In the genomic region with DNA sequence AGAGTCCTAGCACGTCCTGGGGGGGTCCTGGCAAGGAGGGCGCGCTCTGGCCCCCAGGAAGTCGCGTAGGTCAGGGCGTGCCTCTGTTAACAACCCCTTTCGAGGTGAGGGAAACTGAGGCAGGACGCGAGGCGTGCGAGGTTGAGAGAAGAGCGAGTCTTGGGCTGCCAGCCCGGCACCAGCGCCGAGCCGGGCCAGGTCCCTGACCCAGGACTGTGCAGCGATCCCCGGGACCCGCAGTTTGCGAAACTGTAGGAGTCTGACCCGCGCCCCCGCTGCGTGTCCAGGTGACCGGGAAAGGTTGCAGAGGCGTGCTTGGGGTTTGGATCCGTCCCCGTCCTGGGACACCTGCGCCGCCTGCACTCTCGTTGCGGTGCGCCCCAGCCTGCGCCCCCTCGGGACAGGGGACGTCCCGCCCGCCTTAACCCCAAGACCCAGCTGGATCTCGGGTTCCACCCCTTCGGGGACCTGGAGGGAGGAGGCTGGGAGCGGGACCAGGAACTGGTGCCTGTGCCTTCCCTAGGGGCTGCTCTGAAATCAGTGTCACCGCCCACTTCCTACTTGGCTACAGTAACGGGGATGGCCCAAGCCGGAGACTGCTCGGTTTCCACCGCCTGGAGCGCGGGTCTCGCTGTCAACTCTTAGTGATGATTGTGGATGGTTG, we compare ENCODE assay signal across 8 cellular contexts. TPM values are rescaled to one million over a fixed set of nuclear protein-coding genes. Genes with fewer than 3 reads are reported as not detected.
DNase-seq lines count a peak whose midpoint lies in the region; ATAC-seq and TF ChIP-seq lines count a peak whose summit lies in the region.

No MANE protein-coding gene starts in this region.

- H3K4me2 ChIP-seq in mammary epithelial cell (ENCODE audit: insufficient read depth, low read depth, low read length): peak overlapping the region; percentile 100

- peak overlapping the region; percentile 88 for H2AFZ ChIP-seq in mammary epithelial cell (ENCODE audit: low read depth, low read length)

- H3K27me3 ChIP-seq in mammary epithelial cell (ENCODE audit: insufficient read depth, low read length) (peaks cover 3% of the 10 kb centered on the region), skeletal muscle tissue (ENCODE audit: control insufficient read depth in 3 of 3, insufficient read depth in 3 of 3, low read length in 3 of 3) (peaks cover 0 to 5% (median 0%) of the 10 kb centered on the region in 3 donors)

- H3K27ac ChIP-seq in mammary epithelial cell (ENCODE audit: insufficient read depth, low read depth, low read length) (no peak overlapping the region), skeletal muscle tissue (ENCODE audit: low read depth, low read length) (peak overlapping the region; percentile 80)

- TF ChIP-seq CTCF in mammary epithelial cell (conservative IDR thresholded peaks at IDR 0.05 in 1 of 2, IDR thresholded peaks at IDR 0.05 in 1 of 2; ENCODE audit: extremely low read depth in 1 of 2, insufficient read depth in 1 of 2, low read depth in 1 of 2, low read length in 2 of 2): no peak

- no TSS peak for BruUV-seq in mammary epithelial cell (replicated peaks; lab: Mats Ljungman, UMichigan)

- no peaks in the 10 kb centered on the region for H4K20me1 ChIP-seq in mammary epithelial cell (ENCODE audit: insufficient read depth, low read length)

- in situ Hi-C loops in KBM-7 (cut with MboI; ENCODE audit: low pct_unique_long_range_greater_than_20kb, low sequenced_read_pairs): no loop called here
- in situ Hi-C loops in mammary epithelial cell (cut with MboI; ENCODE audit: low sequenced_read_pairs in 2 of 2): no loop called here

- DNase-seq in COLO829 (ENCODE audit: low spot score): peak; percentile 65
- peak; percentile 78 for DNase-seq in KBM-7
- DNase-seq in T-helper 2 cell: peak; percentile 6 to 62 (median 17)
- no peak for DNase-seq in mammary epithelial cell
- DNase-seq in iris pigment epithelial cell (ENCODE audit: low read depth): peak; percentile 37

- no peaks in the 10 kb centered on the region for H3K79me2 ChIP-seq in mammary epithelial cell (ENCODE audit: insufficient read depth, low read length)

- H3K9ac ChIP-seq in mammary epithelial cell (ENCODE audit: insufficient read depth, low read length) (no peak overlapping the region), skeletal muscle tissue (ENCODE audit: low read depth in 1 of 3, low read length in 3 of 3) (peak overlapping the region; percentile 63 to 83 (median 82))

- H3K4me3 ChIP-seq in mammary epithelial cell (replicated peaks in 1 of 3; ENCODE audit: insufficient read depth in 1 of 3, low read depth in 2 of 3, low read length in 3 of 3): peak overlapping the region; percentile 50 to 74 (median 59)
- H3K4me3 ChIP-seq in skeletal muscle tissue (ENCODE audit: low read length in 3 of 3): peak overlapping the region; percentile 77 to 82 (median 80)

- intact Hi-C loops in mammary epithelial cell (cut with micrococcal nuclease): no loop called here

- dilution Hi-C loops in mammary epithelial cell (cut with HindIII; ENCODE audit: low sequenced_read_pairs): no loop called here

- peak; percentile 47 for ATAC-seq in GM21390 (IDR thresholded peaks at IDR 0.05; ENCODE audit: unreplicated experiment)
- no peak for ATAC-seq in GM18520 (IDR thresholded peaks at IDR 0.05; ENCODE audit: unreplicated experiment)

- CTCF ChIA-PET in mammary epithelial cell (lab: Charles Lee; ENCODE audit: low non-redundant PET): no interaction called here

- H3K9me3 ChIP-seq in mammary epithelial cell (replicated peaks; ENCODE audit: insufficient read depth, low read length) (no peaks in the 10 kb centered on the region), skeletal muscle tissue (ENCODE audit: control insufficient read depth in 3 of 3, low read length in 3 of 3) (no peaks in the 10 kb centered on the region)

- no peaks in the 10 kb centered on the region for H3K36me3 ChIP-seq in mammary epithelial cell (ENCODE audit: insufficient read depth, low read length)
- H3K36me3 ChIP-seq in skeletal muscle tissue (ENCODE audit: control insufficient read depth in 3 of 3, insufficient read depth in 3 of 3, low read length in 3 of 3): no peaks in the 10 kb centered on the region

- H3K4me1 ChIP-seq in mammary epithelial cell (ENCODE audit: insufficient read depth, low read length): peaks cover 7% of the 10 kb centered on the region
- H3K4me1 ChIP-seq in skeletal muscle tissue (ENCODE audit: control insufficient read depth in 3 of 3, insufficient read depth in 3 of 3, low read length in 3 of 3): peaks cover 14 to 19% (median 15%) of the 10 kb centered on the region in 3 donors

- 21% methylated on average over 9 of the region's 49 CpGs for WGBS in mammary epithelial cell (ENCODE audit: low coverage, missing lambda C conversion rate)

RNA-seq across cellular contexts. Expression of a gene that starts 0.5 kb away (rescaled TPM):
- total RNA-seq in mammary epithelial cell (under 1 TPM; 0.09 to 0.17 TPM), skeletal muscle tissue (12.5 TPM)
- 0.06 TPM for polyA plus RNA-seq in mammary epithelial cell
- polyA minus RNA-seq in mammary epithelial cell: not detected

Comparison
In these comparisons a context has a peak if more than half of its experiments do, and no peak if none do; other contexts are left out.
1. RNA of a gene that starts 0.5 kb away (total RNA-seq): 12.5 TPM in skeletal muscle tissue (single experiment); 0.09 to 0.17 TPM in mammary epithelial cell; every median in the first group is over 10 times any median in the second.